6 cellular contexts compared by ENCODE assay signal in the genomic region with DNA sequence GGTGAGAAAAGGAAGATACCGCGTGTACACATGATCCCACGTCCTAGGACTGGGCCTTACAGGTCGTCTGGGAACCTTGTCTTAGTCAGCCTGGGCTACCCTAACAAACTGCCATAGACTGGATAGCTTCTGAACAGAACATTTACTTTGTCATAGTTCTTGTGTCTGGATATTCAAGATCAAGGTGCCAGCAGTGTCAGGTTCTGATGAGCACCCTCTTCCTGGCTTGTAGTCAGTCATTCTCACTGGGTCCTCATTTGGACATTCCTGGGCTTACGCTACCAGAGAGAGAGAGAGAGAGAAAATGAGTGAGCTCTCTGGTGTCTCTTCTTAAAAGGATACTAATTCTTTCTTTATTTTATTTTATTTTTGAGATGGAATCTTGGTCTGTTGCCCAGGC.
"Had no signal": no experiment of that assay in that cellular context is flagged by ENCODE, and none has a peak within 500 bp of the region (broad histone marks: within the 10 kb centered on the region; RNA-seq: fewer than 3 reads in every experiment).

No MANE protein-coding gene starts in this region.

- ATAC-seq: K562 had no signal

- DNase-seq: GOT3, H9, HCEC 1CT, IMR-90, KG1 had no signal

- H3K9me3 Mint-ChIP-seq: H9 had no signal

- H3K27ac Mint-ChIP-seq: H9 had no signal

- H3K4me3 Mint-ChIP-seq: H9 had no signal
